Comparison of ENCODE assay signal across 8 cellular contexts in the genomic region with DNA sequence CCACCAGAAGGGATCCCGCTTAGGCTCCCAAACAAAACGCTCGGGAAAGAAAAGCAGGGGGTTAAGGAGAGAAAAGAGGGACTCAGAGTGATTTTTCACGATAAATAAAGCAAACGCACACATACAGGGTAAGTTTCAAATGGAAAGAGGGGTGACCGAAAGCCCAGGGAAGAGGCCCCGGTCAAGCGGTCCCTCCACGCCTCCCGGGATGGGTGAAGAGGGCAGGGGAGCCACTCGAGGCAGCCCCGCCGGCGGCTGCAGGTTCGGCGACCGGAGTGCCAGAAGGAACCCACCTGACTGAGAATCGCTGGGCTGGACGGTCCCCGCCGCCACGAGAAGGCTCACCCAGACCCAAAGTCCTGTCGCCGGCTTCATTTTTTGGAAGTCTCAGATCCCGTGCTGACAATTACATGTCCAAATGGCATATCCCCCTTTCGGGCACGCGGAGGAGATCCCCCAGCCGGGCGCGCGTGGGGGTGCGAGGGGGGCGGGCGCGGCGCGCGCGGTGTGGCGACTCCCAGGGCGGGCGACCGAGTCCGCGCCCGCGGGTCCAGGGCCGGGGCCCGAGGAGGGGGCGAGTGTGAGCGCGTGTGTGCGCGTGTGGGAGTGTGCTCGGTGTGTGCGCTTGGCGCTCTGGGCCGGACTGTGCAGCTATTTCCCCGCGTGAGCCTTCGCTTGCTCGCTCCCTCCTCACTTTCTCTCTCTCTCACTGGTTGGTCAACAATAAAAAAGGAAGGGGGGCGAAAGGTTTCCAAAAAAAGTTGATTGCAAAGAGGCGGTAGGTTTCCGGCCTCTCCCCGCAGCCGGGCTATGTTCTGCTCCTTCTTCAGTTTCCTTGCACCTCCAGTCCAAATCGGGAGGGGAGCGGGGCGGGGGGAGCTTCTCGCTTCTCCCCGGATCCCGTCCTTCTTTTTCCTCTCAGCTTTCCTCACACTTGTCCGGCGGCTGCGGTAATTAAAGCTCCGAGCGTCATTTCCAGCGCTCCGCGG. TPM values are rescaled to one million over a fixed set of nuclear protein-coding genes. Genes with fewer than 3 reads are reported as not detected.
DNase-seq lines count a peak whose midpoint lies in the region; ATAC-seq and TF ChIP-seq lines count a peak whose summit lies in the region.

A gene (minus strand): TSS at position 647 of the 989 bp plus-strand sequence. CDS start 272 bp downstream, at position 375.

- no peak within 1 kb of the TSS for H2BK12ac ChIP-seq in neuronal stem cell (ENCODE audit: low read length)

- no peak within 1 kb of the TSS for H2BK15ac ChIP-seq in neuronal stem cell (ENCODE audit: low read length)

- H2BK5ac ChIP-seq in neuronal stem cell (ENCODE audit: low read length), result no peak within 1 kb of the TSS

- H4K8ac ChIP-seq in neuronal stem cell (ENCODE audit: low read depth, low read length), result no peak within 1 kb of the TSS

- peak within 1 kb of the TSS; percentile 98 for H2AFZ ChIP-seq in neuronal stem cell (ENCODE audit: low read length)

- no peak within 1 kb of the TSS for H4K91ac ChIP-seq in neuronal stem cell (ENCODE audit: low read depth, low read length, poor library complexity)

- no peak for TF ChIP-seq CTCF in foreskin keratinocyte (conservative IDR thresholded peaks at IDR 0.05)

- H3K4me3 ChIP-seq in neuronal stem cell (ENCODE audit: low read length in 2 of 2), result peak within 1 kb of the TSS; percentile 61 to 96

- peaks cover 100% of the 10 kb centered on the region for H3K27me3 ChIP-seq in foreskin keratinocyte
- H3K27me3 ChIP-seq in neuronal stem cell (ENCODE audit: control insufficient read depth in 3 of 3, insufficient read depth in 3 of 3, low read depth in 1 of 3, low read length in 3 of 3), result peaks cover 0 to 33% (median 10%) of the 10 kb centered on the region in 3 experiments

- peak within 1 kb of the TSS; percentile 12 for H3K18ac ChIP-seq in neuronal stem cell (ENCODE audit: low read length)

- WGBS in neuronal stem cell (ENCODE audit: extremely low coverage in 2 of 2, insufficient read length in 2 of 2, insufficient replicate concordance in 1 of 2), 2 donors, result no CpG with 5 or more reads among the region's 82 CpGs

- H2BK120ac ChIP-seq in neuronal stem cell (ENCODE audit: low read depth, low read length), result no peak within 1 kb of the TSS

- DNase-seq in NCI-H510A treated with DMSO at 0.1 percent for 48 hours (lab: John Stamatoyannopoulos, UW) (peak; percentile 37), NCI-H510A (lab: John Stamatoyannopoulos, UW) (no peak), SKM-1 (lab: John Stamatoyannopoulos, UW; ENCODE audit: unreplicated experiment) (peak; percentile 79), foreskin keratinocyte (peak in 1 of 2 donors; percentile 9), neuronal stem cell (ENCODE audit: low spot score) (peak; percentile 21)

- H3K79me1 ChIP-seq in neuronal stem cell (ENCODE audit: low read depth, low read length), result peaks cover 2% of the 10 kb centered on the region

- H3K4me1 ChIP-seq in foreskin keratinocyte, result no peaks in the 10 kb centered on the region
- H3K4me1 ChIP-seq in neuronal stem cell (ENCODE audit: control insufficient read depth in 2 of 2, insufficient read depth in 1 of 2, low read depth in 1 of 2, low read length in 2 of 2), result peaks cover 9 to 25% of the 10 kb centered on the region in 2 donors

- H2AK5ac ChIP-seq in neuronal stem cell (ENCODE audit: low read depth, low read length), result no peak within 1 kb of the TSS

- H3K9ac ChIP-seq in neuronal stem cell (ENCODE audit: low read depth, low read length, poor library complexity), result peak within 1 kb of the TSS; percentile 57

- peak within 1 kb of the TSS; percentile 23 for H3K23ac ChIP-seq in neuronal stem cell (ENCODE audit: low read depth, low read length, poor library complexity)

- H3K14ac ChIP-seq in neuronal stem cell (ENCODE audit: low read length), result peak within 1 kb of the TSS; percentile 64

- H3K4me2 ChIP-seq in neuronal stem cell (ENCODE audit: insufficient read depth, low read length, poor library complexity, severe bottlenecking), result peak within 1 kb of the TSS; percentile 99

- no peaks in the 10 kb centered on the region for H3K36me3 ChIP-seq in neuronal stem cell (replicated peaks in 1 of 2; ENCODE audit: control insufficient read depth in 2 of 2, insufficient read depth in 2 of 2, low read length in 2 of 2)

- H3K27ac ChIP-seq in foreskin keratinocyte (no peak within 1 kb of the TSS), neuronal stem cell (replicated peaks; ENCODE audit: low read length) (no peak within 1 kb of the TSS)

- H3K4ac ChIP-seq in neuronal stem cell (ENCODE audit: low read length), result no peak within 1 kb of the TSS

- ATAC-seq in foreskin keratinocyte (peak; percentile 20), GM18909 (IDR thresholded peaks at IDR 0.05; ENCODE audit: poor library complexity, unreplicated experiment) (no peak), GM21737 (IDR thresholded peaks at IDR 0.05; ENCODE audit: unreplicated experiment) (no peak), GM19328 (IDR thresholded peaks at IDR 0.05; ENCODE audit: unreplicated experiment) (no peak)

- no peaks in the 10 kb centered on the region for H3K9me3 ChIP-seq in neuronal stem cell (replicated peaks in 1 of 2; ENCODE audit: control insufficient read depth in 2 of 2, insufficient read depth in 1 of 2, low read depth in 1 of 2, low read length in 2 of 2)

RNA-seq across cellular contexts. Expression of the gene that starts here (rescaled TPM):
- total RNA-seq in foreskin keratinocyte, result not detected in 2 replicates
- not detected in 2 replicates for polyA plus RNA-seq in foreskin keratinocyte
- polyA plus RNA-seq in neuronal stem cell (2013, experiment 1 of 2), result 0.22 TPM
- 0.28 TPM for polyA plus RNA-seq in neuronal stem cell (2013, experiment 2 of 2)

Comparison
In these comparisons a context has a peak if more than half of its experiments do, and no peak if none do; other contexts are left out.
1. Peak in ATAC-seq in foreskin keratinocyte; RNA of the gene not detected or under 1 TPM.